16 cellular contexts compared by ENCODE assay signal in genomic region chr6:167543602-167544506, GRCh38.
DNase-seq lines count a peak whose midpoint lies in the region; ATAC-seq and TF ChIP-seq lines count a peak whose summit lies in the region.
"Had no signal": no experiment of that assay in that cellular context is flagged by ENCODE, and none has a peak within 500 bp of the region (broad histone marks: within the 10 kb centered on the region; RNA-seq: fewer than 3 reads in every experiment).

No MANE protein-coding gene starts in this region.

- H3K27ac Mint-ChIP-seq in chondrocyte (ENCODE audit: unreplicated experiment) = peak overlapping the region; percentile 94
- no peak overlapping the region for H3K27ac Mint-ChIP-seq in neural progenitor cell
- H3K27ac Mint-ChIP-seq: natural killer cell, type B pancreatic cell had no signal

- WGBS in GM23248 (ENCODE audit: low coverage in 1 of 2, low lambda C conversion rate in 2 of 2, missing lambda C conversion rate in 2 of 2), 2 experiments = 5 to 7% methylated on average over 16 of the region's 16 CpGs
- 31% methylated on average over 16 of the region's 16 CpGs for WGBS in right cardiac atrium

- in situ Hi-C loops in GM23248 (cut with MboI) (no loop called here), gastrocnemius medialis (cut with MboI; ENCODE audit: low sequenced_read_pairs in 4 of 4) (no loop called here)

- no peak for TF ChIP-seq POLR2A in gastrocnemius medialis (IDR thresholded peaks at IDR 0.05)

- H3K27me3 ChIP-seq in GM23248 (replicated peaks; ENCODE audit: insufficient read depth) (no peaks in the 10 kb centered on the region), right cardiac atrium (ENCODE audit: control insufficient read depth, insufficient read depth) (no peaks in the 10 kb centered on the region), gastrocnemius medialis (no peaks in the 10 kb centered on the region), neural progenitor cell (no peaks in the 10 kb centered on the region)
- H3K27me3 ChIP-seq: esophagus squamous epithelium had no signal

- H3K36me3 ChIP-seq in GM23248 (ENCODE audit: low read depth) (no peaks in the 10 kb centered on the region), gastrocnemius medialis (no peaks in the 10 kb centered on the region), neural progenitor cell (no peaks in the 10 kb centered on the region)
- H3K36me3 ChIP-seq: esophagus squamous epithelium had no signal

- H4K20me1 ChIP-seq in GM23248 (ENCODE audit: insufficient read depth) = no peaks in the 10 kb centered on the region
- H4K20me1 ChIP-seq in neural progenitor cell (ENCODE audit: low read depth) = no peaks in the 10 kb centered on the region

- H3K4me3 Mint-ChIP-seq in chondrocyte (ENCODE audit: unreplicated experiment) = peak overlapping the region; percentile 28
- H3K4me3 Mint-ChIP-seq in neural progenitor cell = no peak overlapping the region
- H3K4me3 Mint-ChIP-seq: natural killer cell, type B pancreatic cell had no signal

- H3K4me3 ChIP-seq in GM23248 = no peak overlapping the region
- H3K4me3 ChIP-seq in right cardiac atrium (ENCODE audit: low read length) = no peak overlapping the region
- no peak overlapping the region for H3K4me3 ChIP-seq in gastrocnemius medialis
- H3K4me3 ChIP-seq in neural progenitor cell = no peak overlapping the region
- H3K4me3 ChIP-seq: esophagus squamous epithelium had no signal

- no peaks in the 10 kb centered on the region for H3K4me1 ChIP-seq in GM23248 (ENCODE audit: insufficient read depth)
- H3K4me1 ChIP-seq in right cardiac atrium (ENCODE audit: control insufficient read depth, insufficient read depth, low read length) = peaks cover 2% of the 10 kb centered on the region
- peaks cover 0 to 12% of the 10 kb centered on the region in 2 donors for H3K4me1 ChIP-seq in gastrocnemius medialis
- no peaks in the 10 kb centered on the region for H3K4me1 ChIP-seq in neural progenitor cell

- no peak overlapping the region for H3K9ac ChIP-seq in GM23248
- no peak overlapping the region for H3K9ac ChIP-seq in neural progenitor cell

- H3K27ac ChIP-seq in GM23248 (no peak overlapping the region), right cardiac atrium (ENCODE audit: low read length) (no peak overlapping the region), gastrocnemius medialis (peak overlapping the region in 3 of 4 donors; percentile 26 to 52 (median 31)), neural progenitor cell (no peak overlapping the region)

- H2AFZ ChIP-seq in GM23248 = no peak overlapping the region
- no peak overlapping the region for H2AFZ ChIP-seq in neural progenitor cell (replicated peaks)

- H3K9me3 ChIP-seq in GM23248 (ENCODE audit: low read depth) = no peaks in the 10 kb centered on the region
- no peaks in the 10 kb centered on the region for H3K9me3 ChIP-seq in right cardiac atrium (ENCODE audit: control insufficient read depth, low read length)
- no peaks in the 10 kb centered on the region for H3K9me3 ChIP-seq in gastrocnemius medialis
- H3K9me3 ChIP-seq in neural progenitor cell (ENCODE audit: low read depth) = no peaks in the 10 kb centered on the region
- H3K9me3 ChIP-seq: esophagus squamous epithelium had no signal

- H3K27me3 Mint-ChIP-seq in chondrocyte (ENCODE audit: low read depth) (no peaks in the 10 kb centered on the region), neural progenitor cell (ENCODE audit: insufficient read depth, low read depth) (peaks cover 5% of the 10 kb centered on the region)
- H3K27me3 Mint-ChIP-seq: type B pancreatic cell had no signal

- no peaks in the 10 kb centered on the region for H3K9me2 ChIP-seq in GM23248 (ENCODE audit: insufficient read depth)

- H3K9me3 Mint-ChIP-seq in chondrocyte (ENCODE audit: low read depth) (peaks cover 11% of the 10 kb centered on the region), neural progenitor cell (peaks cover 22% of the 10 kb centered on the region)
- H3K9me3 Mint-ChIP-seq: natural killer cell, type B pancreatic cell had no signal

- ATAC-seq in right cardiac atrium (peak; percentile 65 to 83), gastrocnemius medialis (peak; percentile 55 to 84), GM21619 (IDR thresholded peaks at IDR 0.05; ENCODE audit: unreplicated experiment) (no peak), HG02798 (IDR thresholded peaks at IDR 0.05; ENCODE audit: poor library complexity, unreplicated experiment) (no peak)
- ATAC-seq: natural killer cell, Panc1 had no signal

- H3K36me3 Mint-ChIP-seq in chondrocyte (ENCODE audit: low read depth) = peaks cover 2% of the 10 kb centered on the region
- H3K36me3 Mint-ChIP-seq in neural progenitor cell = no peaks in the 10 kb centered on the region
- H3K36me3 Mint-ChIP-seq: natural killer cell, type B pancreatic cell had no signal

- H3K4me2 ChIP-seq in GM23248 (ENCODE audit: unreplicated experiment) (no peak overlapping the region), neural progenitor cell (no peak overlapping the region)

- intact Hi-C loops in right cardiac atrium (cut with DNase I) (no loop called here), gastrocnemius medialis (cut with DNase I; ENCODE audit: low total_unique reads) (no loop called here)

- no peaks in the 10 kb centered on the region for H3F3A ChIP-seq in GM23248 (ENCODE audit: insufficient read depth)
- H3F3A ChIP-seq in neural progenitor cell (ENCODE audit: low read depth) = no peaks in the 10 kb centered on the region

- peak; percentile 20 for DNase-seq in GM23248
- DNase-seq in chondrocyte (ENCODE audit: low spot score) = no peak
- DNase-seq in right cardiac atrium = peak in 2 of 3 donors; percentile 46 to 73
- DNase-seq in gastrocnemius medialis = peak in 1 of 2 donors; percentile 75
- DNase-seq in neural progenitor cell (ENCODE audit: low spot score) = no peak
- no peak for DNase-seq in DMS79 treated with DMSO at 0.1 percent for 48 hours (lab: John Stamatoyannopoulos, UW)
- DNase-seq: activated CD8-positive, alpha-beta memory T cell treated with anti-CD3 and anti-CD28 coated beads for 24 hours; activated naive CD4-positive, alpha-beta T cell; esophagus squamous epithelium; natural killer cell; NCI-H1105; NCI-H446 treated with DMSO at 0.1 percent for 48 hours had no signal

- no peaks in the 10 kb centered on the region for H3K79me2 ChIP-seq in GM23248 (ENCODE audit: insufficient read depth)
- no peaks in the 10 kb centered on the region for H3K79me2 ChIP-seq in neural progenitor cell (ENCODE audit: low read depth)

- TF ChIP-seq CTCF in chondrocyte (IDR thresholded peaks at IDR 0.05) = no peak
- no peak for TF ChIP-seq CTCF in gastrocnemius medialis (IDR thresholded peaks at IDR 0.05 in 4 of 5, conservative IDR thresholded peaks at IDR 0.05 in 1 of 5)
- no peak for TF ChIP-seq CTCF in neural progenitor cell (IDR thresholded peaks at IDR 0.05)

- H3K4me1 Mint-ChIP-seq in chondrocyte (ENCODE audit: low read depth) (peaks cover 28% of the 10 kb centered on the region), neural progenitor cell (peaks cover 3% of the 10 kb centered on the region)
- H3K4me1 Mint-ChIP-seq: natural killer cell had no signal

Comparison
In these comparisons a context has a peak if more than half of its experiments do, and no peak if none do; other contexts are left out.
1. DNase-seq: peak in GM23248 (single experiment) and right cardiac atrium (2 of 3); none in chondrocyte (single experiment), neural progenitor cell (single experiment) and DMS79 treated with DMSO at 0.1 percent for 48 hours (single experiment).
2. H3K27ac ChIP-seq: peak in gastrocnemius medialis (3 of 4); none in GM23248 (single experiment), right cardiac atrium (single experiment) and neural progenitor cell (single experiment).
3. ATAC-seq: peak in right cardiac atrium (2 of 2) and gastrocnemius medialis (2 of 2); none in GM21619 (single experiment) and HG02798 (single experiment).